In the genomic region with DNA sequence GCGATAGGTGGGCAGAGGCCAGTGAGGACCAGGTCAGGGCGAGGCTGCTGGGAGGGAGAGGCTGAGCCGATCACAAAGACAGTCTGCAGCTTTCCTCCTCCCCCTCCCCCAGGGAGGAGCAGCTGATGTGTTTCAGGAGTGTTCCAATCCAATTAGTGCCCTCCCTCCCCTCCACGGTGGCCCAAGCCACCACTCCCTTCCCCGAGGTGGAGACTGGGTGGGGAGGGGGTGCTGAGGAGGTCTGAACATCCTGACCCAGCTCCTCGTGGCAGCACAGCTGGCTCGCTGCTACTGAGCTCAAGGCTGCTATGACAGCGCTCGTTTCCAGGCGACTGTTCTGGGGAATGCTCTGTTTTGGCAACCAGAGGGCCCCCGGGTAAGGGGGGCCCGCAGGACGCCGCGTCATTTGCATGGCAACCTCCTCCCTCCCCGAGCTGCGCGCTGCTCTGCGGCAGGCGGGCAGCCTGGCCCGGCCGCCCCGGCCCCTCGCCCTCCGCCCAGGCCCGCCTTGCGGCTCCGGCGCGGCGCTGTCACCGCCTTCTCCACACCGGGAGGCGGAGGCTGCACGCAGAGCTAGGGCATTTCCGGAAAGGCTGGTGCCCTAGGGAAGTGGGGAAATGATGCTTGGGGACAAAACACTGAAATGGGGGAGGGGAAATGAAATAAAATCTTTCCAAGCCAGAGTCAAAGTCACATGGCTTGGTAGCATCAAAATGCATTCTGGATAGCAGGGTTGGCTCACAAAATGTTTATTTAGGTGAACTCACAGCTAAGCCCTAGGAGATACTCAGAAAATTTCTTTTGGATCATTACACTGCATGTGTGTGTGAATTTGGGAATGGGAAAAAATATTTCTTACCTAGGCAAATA, we compare ENCODE assay signal across 8 cellular contexts.
DNase-seq lines count a peak whose midpoint lies in the region; ATAC-seq, FAIRE-seq and TF ChIP-seq lines count a peak whose summit lies in the region.

No MANE protein-coding gene starts in this region.

- peak; percentile 94 for ATAC-seq in activated naive CD8-positive, alpha-beta T cell treated with anti-CD3 and anti-CD28 coated beads, Interleukin-2, amount 50 U/mL, for 24 hours
- ATAC-seq in pancreas: peak; percentile 65 to 81 (median 74)

- no peaks in the 10 kb centered on the region for H4K20me1 ChIP-seq in SU-DHL-6 (ENCODE audit: low read depth, low read length)

- H3K4me2 ChIP-seq in SU-DHL-6 (ENCODE audit: low read depth, low read length, poor library complexity, severe bottlenecking): peak overlapping the region; percentile 71

- FAIRE-seq in pancreas (lab: Jason Lieb, UNC): no peak

- H3F3A ChIP-seq in SU-DHL-6 (ENCODE audit: insufficient read depth): peaks cover 71% of the 10 kb centered on the region

- 1 to 2% methylated on average over 32 to 36 of the region's 36 CpGs for WGBS in pancreas, 2 donors
- WGBS in thyroid gland, 2 donors: 3 to 4% methylated on average over 10 to 16 of the region's 36 CpGs

- TF ChIP-seq CTCF in HFF-Myc (IDR thresholded peaks at IDR 0.05; ENCODE audit: low read depth, low read length, missing control alignments) (no peak), SU-DHL-6 (IDR thresholded peaks at IDR 0.05; ENCODE audit: insufficient read depth, low read length, poor library complexity, severe bottlenecking) (no peak), cardiac muscle cell (IDR thresholded peaks at IDR 0.05; ENCODE audit: low read depth, low read length) (no peak), pancreas (IDR thresholded peaks at IDR 0.05) (no peak), thyroid gland (IDR thresholded peaks at IDR 0.05) (no peak)

- peak; percentile 77 for DNase-seq in GDM1 (lab: John Stamatoyannopoulos, UW)
- peak; percentile 62 for DNase-seq in HFF-Myc (ENCODE audit: extremely low read depth, low read depth)
- DNase-seq in NCI-H1092 treated with DMSO at 0.1 percent for 48 hours (lab: John Stamatoyannopoulos, UW): peak; percentile 91
- DNase-seq in activated naive CD8-positive, alpha-beta T cell treated with anti-CD3 and anti-CD28 coated beads, Interleukin-2, amount 50 U/mL, for 24 hours: peak; percentile 73
- DNase-seq in cardiac muscle cell (ENCODE audit: low read depth in 1 of 2, low spot score in 1 of 2): peak; percentile 90 to 96
- DNase-seq in pancreas: peak; percentile 82 to 92 (median 86)
- peak; percentile 94 to 95 for DNase-seq in thyroid gland

- H3K27me3 ChIP-seq in SU-DHL-6 (ENCODE audit: low read length): no peaks in the 10 kb centered on the region
- no peaks in the 10 kb centered on the region for H3K27me3 ChIP-seq in cardiac muscle cell
- no peaks in the 10 kb centered on the region for H3K27me3 ChIP-seq in pancreas
- no peaks in the 10 kb centered on the region for H3K27me3 ChIP-seq in thyroid gland

- H3K27ac ChIP-seq in SU-DHL-6 (ENCODE audit: low read depth, low read length): peak overlapping the region; percentile 84
- H3K27ac ChIP-seq in cardiac muscle cell: peak overlapping the region; percentile 79
- H3K27ac ChIP-seq in pancreas: peak overlapping the region; percentile 71 to 92 (median 88)
- peak overlapping the region; percentile 77 to 93 (median 83) for H3K27ac ChIP-seq in thyroid gland

- TF ChIP-seq POLR2A in thyroid gland (IDR thresholded peaks at IDR 0.05): peak in 1 of 2 donors; percentile 77

- H3K9ac ChIP-seq in SU-DHL-6 (ENCODE audit: low read length): peak overlapping the region; percentile 50

- peak overlapping the region; percentile 4 for H2AFZ ChIP-seq in SU-DHL-6 (ENCODE audit: low read depth, low read length, severe bottlenecking)

- no peaks in the 10 kb centered on the region for H3K79me2 ChIP-seq in SU-DHL-6 (ENCODE audit: insufficient read depth, low read length)

- H3K27me3 Mint-ChIP-seq in activated naive CD8-positive, alpha-beta T cell treated with anti-CD3 and anti-CD28 coated beads, Interleukin-2, amount 50 U/mL, for 24 hours: no peaks in the 10 kb centered on the region

- peak overlapping the region; percentile 67 for H3K4me3 Mint-ChIP-seq in activated naive CD8-positive, alpha-beta T cell treated with anti-CD3 and anti-CD28 coated beads, Interleukin-2, amount 50 U/mL, for 24 hours

- H3K9me2 ChIP-seq in SU-DHL-6 (replicated peaks; ENCODE audit: insufficient read depth, low read length): no peaks in the 10 kb centered on the region

- H3K9me3 ChIP-seq in SU-DHL-6 (ENCODE audit: insufficient read depth, low read length) (no peaks in the 10 kb centered on the region), cardiac muscle cell (ENCODE audit: low read depth) (no peaks in the 10 kb centered on the region), pancreas (no peaks in the 10 kb centered on the region), thyroid gland (no peaks in the 10 kb centered on the region)

- H3K36me3 Mint-ChIP-seq in activated naive CD8-positive, alpha-beta T cell treated with anti-CD3 and anti-CD28 coated beads, Interleukin-2, amount 50 U/mL, for 24 hours (ENCODE audit: low read depth): no peaks in the 10 kb centered on the region

- intact Hi-C loops in pancreas (cut with DNase I): no loop called here
- intact Hi-C loops in thyroid gland (cut with DNase I): loop anchor here (10.0 kb wide), 1 partner anchor 62 kb away; no protein-coding TSS in a partner anchor

- H3K9me3 Mint-ChIP-seq in activated naive CD8-positive, alpha-beta T cell treated with anti-CD3 and anti-CD28 coated beads, Interleukin-2, amount 50 U/mL, for 24 hours: no peaks in the 10 kb centered on the region

- H3K4me1 ChIP-seq in cardiac muscle cell (ENCODE audit: low read depth) (peaks cover 32% of the 10 kb centered on the region), pancreas (peaks cover 17 to 32% (median 17%) of the 10 kb centered on the region in 3 donors), thyroid gland (peaks cover 22 to 23% of the 10 kb centered on the region in 2 donors)

- peak overlapping the region; percentile 81 for H3K27ac Mint-ChIP-seq in activated naive CD8-positive, alpha-beta T cell treated with anti-CD3 and anti-CD28 coated beads, Interleukin-2, amount 50 U/mL, for 24 hours

- peaks cover 26% of the 10 kb centered on the region for H3K4me1 Mint-ChIP-seq in activated naive CD8-positive, alpha-beta T cell treated with anti-CD3 and anti-CD28 coated beads, Interleukin-2, amount 50 U/mL, for 24 hours

- H3K36me3 ChIP-seq in SU-DHL-6 (ENCODE audit: low read length): no peaks in the 10 kb centered on the region
- H3K36me3 ChIP-seq in cardiac muscle cell: no peaks in the 10 kb centered on the region
- no peaks in the 10 kb centered on the region for H3K36me3 ChIP-seq in pancreas
- H3K36me3 ChIP-seq in thyroid gland: no peaks in the 10 kb centered on the region

- peak overlapping the region; percentile 35 for H3K4me3 ChIP-seq in HFF-Myc (replicated peaks; ENCODE audit: low read depth, low read length)
- peak overlapping the region; percentile 37 for H3K4me3 ChIP-seq in SU-DHL-6 (ENCODE audit: insufficient read depth, low read length, poor library complexity, severe bottlenecking)
- H3K4me3 ChIP-seq in cardiac muscle cell: peak overlapping the region; percentile 14
- peak overlapping the region; percentile 9 to 42 (median 30) for H3K4me3 ChIP-seq in pancreas
- peak overlapping the region in 1 of 3 donors; percentile 18 for H3K4me3 ChIP-seq in thyroid gland (replicated peaks in 1 of 3)
